In genomic region chr14:101239065-101239464, GRCh38 we compare ENCODE assay signal across 26 cellular contexts.
"Had no signal": no experiment of that assay in that cellular context is flagged by ENCODE, and none has a peak within 500 bp of the region (broad histone marks: within the 10 kb centered on the region; RNA-seq: fewer than 3 reads in every experiment).

No MANE protein-coding gene starts in this region.

- H3K36me3 Mint-ChIP-seq: activated naive CD4-positive, alpha-beta T cell treated with anti-CD3 and anti-CD28 coated beads, Interleukin-2, amount 10 ng/mL, durations not matched to agents 7 days and 5 days; activated naive CD8-positive, alpha-beta T cell treated with anti-CD3 and anti-CD28 coated beads, Interleukin-2, amount 10 ng/mL, durations not matched to agents 7 days and 5 days had no signal

- H3K4me1 Mint-ChIP-seq: activated naive CD4-positive, alpha-beta T cell treated with anti-CD3 and anti-CD28 coated beads, Interleukin-2, amount 10 ng/mL, durations not matched to agents 7 days and 5 days; activated naive CD8-positive, alpha-beta T cell treated with anti-CD3 and anti-CD28 coated beads, Interleukin-2, amount 10 ng/mL, durations not matched to agents 7 days and 5 days; activated T-helper 17 cell treated with anti-CD3 and anti-CD28 coated beads, Interleukin-2, amount 50 U/mL, for 72 hours had no signal

- H3K27ac ChIP-seq: adrenal gland, breast epithelium had no signal

- H3K27ac Mint-ChIP-seq: activated naive CD4-positive, alpha-beta T cell treated with anti-CD3 and anti-CD28 coated beads, Interleukin-2, amount 10 ng/mL, durations not matched to agents 7 days and 5 days; activated naive CD8-positive, alpha-beta T cell treated with anti-CD3 and anti-CD28 coated beads, Interleukin-2, amount 10 ng/mL, durations not matched to agents 7 days and 5 days; activated T-helper 17 cell treated with anti-CD3 and anti-CD28 coated beads, Interleukin-2, amount 50 U/mL, for 72 hours; T-helper 1 cell treated with Interleukin-12 subunit alpha and Interleukin-12 subunit beta and Interleukin-4 antibody, amounts not matched to agents 30 μg/mL and 1 μg/mL, for 36 hours; WTC11 had no signal

- ATAC-seq: activated T-helper 17 cell treated with anti-CD3 and anti-CD28 coated beads, Interleukin-2, amount 50 U/mL, for 72 hours; WTC11 had no signal

- H3K4me1 ChIP-seq: adrenal gland, breast epithelium had no signal

- H3K27me3 ChIP-seq: adrenal gland, MG63 had no signal

- DNase-seq: activated CD4-positive, alpha-beta T cell treated with anti-CD3 and anti-CD28 coated beads for 48 hours; activated CD4-positive, alpha-beta T cell treated with anti-CD3 and anti-CD28 coated beads, Interleukin-2, amount 50 U/mL, for 4 hours; activated CD4-positive, CD25-positive, alpha-beta regulatory T cell treated with anti-CD3 and anti-CD28 coated beads, Interleukin-2, amount 50 U/mL, for 72 hours; activated gamma-delta T cell treated with Interleukin-2 at 50 U/mL for 16 hours; activated naive CD4-positive, alpha-beta T cell treated with anti-CD3 and anti-CD28 coated beads, Interleukin-2, amount 10 ng/mL, durations not matched to agents 7 days and 5 days; activated naive CD8-positive, alpha-beta T cell treated with anti-CD3 and anti-CD28 coated beads, Interleukin-2, amount 10 ng/mL, durations not matched to agents 7 days and 5 days; activated T-cell treated with anti-CD3 and anti-CD28 coated beads for 4 hours; activated T-cell treated with anti-CD3 and anti-CD28 coated beads, Interleukin-2, amount 50 U/mL, for 48 hours; adrenal gland; anterior cingulate cortex; caudate nucleus; MG63; MV-4-11; NCI-H1092 treated with DMSO at 0.1 percent for 48 hours; NCI-H1417 treated with DMSO at 0.1 percent for 48 hours; NCI-H1694; NCI-H2081; NCI-H510A treated with DMSO at 0.1 percent for 48 hours; NCI-H69; NK-92 treated with Interleukin-12 subunit alpha and Interleukin-12 subunit beta, amount 100 ng/mL, for 24 hours; OCI-M1; SHP77 treated with DMSO at 0.1 percent for 48 hours had no signal

- H3K9me3 Mint-ChIP-seq: activated naive CD4-positive, alpha-beta T cell treated with anti-CD3 and anti-CD28 coated beads, Interleukin-2, amount 10 ng/mL, durations not matched to agents 7 days and 5 days; T-helper 1 cell treated with Interleukin-12 subunit alpha and Interleukin-12 subunit beta and Interleukin-4 antibody, amounts not matched to agents 30 μg/mL and 1 μg/mL, for 36 hours had no signal

- H3K36me3 ChIP-seq: adrenal gland, breast epithelium, MG63 had no signal

- H3K4me3 ChIP-seq: adrenal gland, breast epithelium, MG63 had no signal

- H3K4me3 Mint-ChIP-seq: activated naive CD4-positive, alpha-beta T cell treated with anti-CD3 and anti-CD28 coated beads, Interleukin-2, amount 10 ng/mL, durations not matched to agents 7 days and 5 days; activated naive CD8-positive, alpha-beta T cell treated with anti-CD3 and anti-CD28 coated beads, Interleukin-2, amount 10 ng/mL, durations not matched to agents 7 days and 5 days; activated T-helper 17 cell treated with anti-CD3 and anti-CD28 coated beads, Interleukin-2, amount 50 U/mL, for 72 hours; T-helper 1 cell treated with Interleukin-12 subunit alpha and Interleukin-12 subunit beta and Interleukin-4 antibody, amounts not matched to agents 30 μg/mL and 1 μg/mL, for 36 hours; WTC11 had no signal

- H3K9me3 ChIP-seq: adrenal gland, breast epithelium, MG63 had no signal
